ENCODE assay signal across 8 cellular contexts in the genomic region with DNA sequence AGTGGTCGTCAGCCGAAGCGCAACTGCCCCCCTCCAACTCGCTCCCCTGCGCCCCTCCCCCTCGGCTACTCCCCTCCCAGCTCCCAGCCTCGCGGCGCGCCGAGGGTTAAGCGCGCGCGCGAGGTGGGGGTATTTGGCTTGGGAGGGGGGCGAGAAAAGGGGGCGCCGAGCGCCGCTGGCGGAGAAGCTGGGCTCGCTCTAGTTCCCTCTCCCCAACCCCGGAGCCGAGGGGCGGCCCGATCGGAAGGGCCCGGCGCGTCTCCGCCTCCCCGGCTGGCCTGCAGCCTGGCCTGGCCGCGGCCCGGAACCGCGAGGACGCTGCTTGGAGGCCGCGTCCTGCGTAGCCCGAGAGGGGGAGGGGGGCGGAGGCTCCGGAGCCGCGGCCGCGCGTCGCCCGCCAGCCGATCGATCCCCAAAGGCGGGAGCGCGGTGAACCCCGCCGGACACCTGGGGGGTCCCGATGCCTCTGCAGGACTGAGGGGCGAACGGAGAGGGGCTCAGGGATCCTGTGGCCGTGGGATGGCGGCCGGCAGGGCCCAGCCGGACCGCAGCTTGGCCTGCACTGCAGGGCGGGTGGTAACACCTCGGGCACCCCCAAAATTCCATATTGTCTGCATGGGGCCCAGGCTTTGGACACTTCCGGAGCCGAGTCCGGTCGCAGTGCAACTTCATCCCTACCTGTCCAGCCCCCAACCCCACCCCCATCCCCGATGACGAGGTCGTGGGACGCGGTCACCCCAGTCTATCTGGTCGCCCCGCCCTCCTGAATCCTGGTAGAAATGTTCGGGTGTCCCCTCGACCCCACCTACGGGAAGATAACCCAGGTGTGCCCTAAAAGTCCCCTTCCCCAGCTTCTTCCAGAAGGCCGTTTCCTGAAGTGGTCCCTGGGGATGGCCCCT. TPM values are rescaled to one million over a fixed set of nuclear protein-coding genes. Genes with fewer than 3 reads are reported as not detected.
DNase-seq lines count a peak whose midpoint lies in the region; ATAC-seq and TF ChIP-seq lines count a peak whose summit lies in the region.

No MANE protein-coding gene starts in this region.

- H3K27ac ChIP-seq in mesodermal cell (ENCODE audit: low read depth, low read length, severe bottlenecking): no peak overlapping the region

- no peaks in the 10 kb centered on the region for H3K4me1 ChIP-seq in endocrine pancreas (ENCODE audit: control insufficient read depth, insufficient read depth, low read length)
- peaks cover 3% of the 10 kb centered on the region for H3K4me1 ChIP-seq in mesodermal cell (ENCODE audit: control insufficient read depth, insufficient read depth, low read length, poor library complexity, severe bottlenecking)

- H3K9ac ChIP-seq in endocrine pancreas (ENCODE audit: control insufficient read depth, insufficient read depth, low read length): peak overlapping the region; percentile 51

- H3K4me3 ChIP-seq in endocrine pancreas (ENCODE audit: control insufficient read depth, insufficient read depth, low read length) (no peak overlapping the region), mesodermal cell (ENCODE audit: extremely low read depth, insufficient read depth, low read length, poor library complexity, severe bottlenecking) (peak overlapping the region; percentile 44)

- no peak overlapping the region for H3K27ac Mint-ChIP-seq in T-helper 1 cell treated with Interleukin-12 subunit alpha and Interleukin-12 subunit beta and Interleukin-4 antibody, amounts not matched to agents 30 μg/mL and 1 μg/mL, for 36 hours

- H3K27me3 Mint-ChIP-seq in T-helper 1 cell treated with Interleukin-12 subunit alpha and Interleukin-12 subunit beta and Interleukin-4 antibody, amounts not matched to agents 30 μg/mL and 1 μg/mL, for 36 hours (ENCODE audit: low read depth): peaks cover 59% of the 10 kb centered on the region

- peaks cover 14% of the 10 kb centered on the region for H3K4me1 Mint-ChIP-seq in T-helper 1 cell treated with Interleukin-12 subunit alpha and Interleukin-12 subunit beta and Interleukin-4 antibody, amounts not matched to agents 30 μg/mL and 1 μg/mL, for 36 hours (ENCODE audit: low read depth)

- H3K9me3 ChIP-seq in endocrine pancreas (ENCODE audit: control insufficient read depth, low read length) (no peaks in the 10 kb centered on the region), mesodermal cell (ENCODE audit: control insufficient read depth, low read length) (no peaks in the 10 kb centered on the region)

- H3K36me3 ChIP-seq in endocrine pancreas (ENCODE audit: control insufficient read depth, insufficient read depth, low read length) (no peaks in the 10 kb centered on the region), mesodermal cell (ENCODE audit: control insufficient read depth, insufficient read depth, low read length) (no peaks in the 10 kb centered on the region)

- peaks cover 11% of the 10 kb centered on the region for H3K27me3 ChIP-seq in endocrine pancreas (ENCODE audit: control insufficient read depth, insufficient read depth, low read length)

- WGBS in mesodermal cell (ENCODE audit: insufficient coverage in 2 of 2), 2 experiments: 1% methylated on average over 33 to 39 of the region's 84 CpGs

- no peaks in the 10 kb centered on the region for H3K9me3 Mint-ChIP-seq in T-helper 1 cell treated with Interleukin-12 subunit alpha and Interleukin-12 subunit beta and Interleukin-4 antibody, amounts not matched to agents 30 μg/mL and 1 μg/mL, for 36 hours

- ATAC-seq in HG02798 (IDR thresholded peaks at IDR 0.05; ENCODE audit: poor library complexity, unreplicated experiment): no peak
- no peak for ATAC-seq in GM21526 (IDR thresholded peaks at IDR 0.05; ENCODE audit: low FRiP score, unreplicated experiment)

- no peaks in the 10 kb centered on the region for H3K36me3 Mint-ChIP-seq in T-helper 1 cell treated with Interleukin-12 subunit alpha and Interleukin-12 subunit beta and Interleukin-4 antibody, amounts not matched to agents 30 μg/mL and 1 μg/mL, for 36 hours (ENCODE audit: low read depth)

- DNase-seq in T-helper 1 cell (no peak), ureter (ENCODE audit: low spot score) (peak; percentile 58)

- H3K4me3 Mint-ChIP-seq in T-helper 1 cell treated with Interleukin-12 subunit alpha and Interleukin-12 subunit beta and Interleukin-4 antibody, amounts not matched to agents 30 μg/mL and 1 μg/mL, for 36 hours: peak overlapping the region; percentile 69

TF ChIP-seq in PFSK-1, 5 proteins besides CTCF, POLR2A, EP300 and RAD21:
- TF ChIP-seq FOXP2 (optimal IDR thresholded peaks at IDR 0.05; ENCODE audit: borderline replicate concordance, extremely low read depth, extremely low read length, insufficient read depth) (peak; percentile 79), POLR2AphosphoS5 (IDR thresholded peaks at IDR 0.05; ENCODE audit: low read depth, low read length) (no peak)
- TF ChIP-seq, protein P1, sequence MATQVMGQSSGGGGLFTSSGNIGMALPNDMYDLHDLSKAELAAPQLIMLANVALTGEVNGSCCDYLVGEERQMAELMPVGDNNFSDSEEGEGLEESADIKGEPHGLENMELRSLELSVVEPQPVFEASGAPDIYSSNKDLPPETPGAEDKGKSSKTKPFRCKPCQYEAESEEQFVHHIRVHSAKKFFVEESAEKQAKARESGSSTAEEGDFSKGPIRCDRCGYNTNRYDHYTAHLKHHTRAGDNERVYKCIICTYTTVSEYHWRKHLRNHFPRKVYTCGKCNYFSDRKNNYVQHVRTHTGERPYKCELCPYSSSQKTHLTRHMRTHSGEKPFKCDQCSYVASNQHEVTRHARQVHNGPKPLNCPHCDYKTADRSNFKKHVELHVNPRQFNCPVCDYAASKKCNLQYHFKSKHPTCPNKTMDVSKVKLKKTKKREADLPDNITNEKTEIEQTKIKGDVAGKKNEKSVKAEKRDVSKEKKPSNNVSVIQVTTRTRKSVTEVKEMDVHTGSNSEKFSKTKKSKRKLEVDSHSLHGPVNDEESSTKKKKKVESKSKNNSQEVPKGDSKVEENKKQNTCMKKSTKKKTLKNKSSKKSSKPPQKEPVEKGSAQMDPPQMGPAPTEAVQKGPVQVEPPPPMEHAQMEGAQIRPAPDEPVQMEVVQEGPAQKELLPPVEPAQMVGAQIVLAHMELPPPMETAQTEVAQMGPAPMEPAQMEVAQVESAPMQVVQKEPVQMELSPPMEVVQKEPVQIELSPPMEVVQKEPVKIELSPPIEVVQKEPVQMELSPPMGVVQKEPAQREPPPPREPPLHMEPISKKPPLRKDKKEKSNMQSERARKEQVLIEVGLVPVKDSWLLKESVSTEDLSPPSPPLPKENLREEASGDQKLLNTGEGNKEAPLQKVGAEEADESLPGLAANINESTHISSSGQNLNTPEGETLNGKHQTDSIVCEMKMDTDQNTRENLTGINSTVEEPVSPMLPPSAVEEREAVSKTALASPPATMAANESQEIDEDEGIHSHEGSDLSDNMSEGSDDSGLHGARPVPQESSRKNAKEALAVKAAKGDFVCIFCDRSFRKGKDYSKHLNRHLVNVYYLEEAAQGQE (IDR thresholded peaks at IDR 0.05; ENCODE audit: insufficient read depth in 1 of 2, low read depth in 2 of 2, low read length in 2 of 2): no peak

RNA-seq across cellular contexts. Expression of a gene that starts 4.9 kb away (rescaled TPM):
- 51.3 TPM for polyA plus RNA-seq in PFSK-1 (2012; ENCODE audit: insufficient read length, low read depth)
- polyA plus RNA-seq in mesodermal cell (2013, experiment 1 of 2): 9.3 TPM
- polyA plus RNA-seq in mesodermal cell (2013, experiment 2 of 2): 9.1 TPM
- total RNA-seq in ureter: 36.7 TPM

RNA-seq across cellular contexts. Expression of a gene that starts 47.3 kb away (rescaled TPM):
- polyA plus RNA-seq in PFSK-1 (2012; ENCODE audit: insufficient read length, low read depth): 9.9 TPM
- 5.2 TPM for polyA plus RNA-seq in mesodermal cell (2013, experiment 1 of 2)
- polyA plus RNA-seq in mesodermal cell (2013, experiment 2 of 2): 4.1 TPM
- total RNA-seq in ureter: 6.5 TPM
